ENCODE assay signal across 34 cellular contexts in genomic region chr10:75705426-75705825, GRCh38.
"Had no signal": no experiment of that assay in that cellular context is flagged by ENCODE, and none has a peak within 500 bp of the region (broad histone marks: within the 10 kb centered on the region; RNA-seq: fewer than 3 reads in every experiment).

No MANE protein-coding gene starts in this region.

- H3K9me3 ChIP-seq: MG63 had no signal

- H3K36me3 ChIP-seq: MG63 had no signal

- DNase-seq: Karpas-422, Kasumi-1, MG63, MM.1S, MV-4-11, NCI-H1048, NCI-H1092, NCI-H1092 treated with DMSO at 0.1 percent for 48 hours, NCI-H1105, NCI-H1105 treated with DMSO at 0.1 percent for 48 hours, NCI-H1417, NCI-H1417 treated with DMSO at 0.1 percent for 48 hours, NCI-H1436, NCI-H1436 treated with DMSO at 0.1 percent for 48 hours, NCI-H146, NCI-H1694, NCI-H1694 treated with DMSO at 0.1 percent for 48 hours, NCI-H187, NCI-H187 treated with DMSO at 0.1 percent for 48 hours, NCI-H1930, NCI-H2029, NCI-H2029 treated with DMSO at 0.1 percent for 48 hours, NCI-H2081, NCI-H2081 treated with DMSO at 0.1 percent for 48 hours, NCI-H2107, NCI-H2171, NCI-H2171 treated with DMSO at 0.1 percent for 48 hours, NCI-H2227 treated with DMSO at 0.1 percent for 48 hours, NCI-H226, NCI-H345, NCI-H446, NCI-H446 treated with DMSO at 0.1 percent for 48 hours, NCI-H510A had no signal

- H3K27me3 ChIP-seq: MG63 had no signal

- H3K4me3 ChIP-seq: MG63 had no signal

- H3K4me2 ChIP-seq: KMS-11 had no signal

- H3K9ac ChIP-seq: KMS-11 had no signal

- H3K27ac ChIP-seq: KMS-11 had no signal
